Comparison of ENCODE assay signal across 8 cellular contexts in genomic region chr16:3611145-3611977, GRCh38. TPM values are rescaled to one million over a fixed set of nuclear protein-coding genes. Genes with fewer than 3 reads are reported as not detected.
DNase-seq lines count a peak whose midpoint lies in the region; ATAC-seq lines count a peak whose summit lies in the region.

SLX4 (minus strand) TSS chr16:3611606; CDS start chr16:3608964, 2,642 bp downstream.

- H3K36me3 ChIP-seq in effector memory CD4-positive, alpha-beta T cell (ENCODE audit: control insufficient read depth, insufficient read depth, low read length): peaks cover 5% of the 10 kb centered on the region

- no peaks in the 10 kb centered on the region for H3K27me3 Mint-ChIP-seq in memory B cell

- H3K36me3 Mint-ChIP-seq in memory B cell: peaks cover 8% of the 10 kb centered on the region

- H3K9me3 ChIP-seq in effector memory CD4-positive, alpha-beta T cell (ENCODE audit: control insufficient read depth, low read length): no peaks in the 10 kb centered on the region

- ATAC-seq in GM21367 (IDR thresholded peaks at IDR 0.05; ENCODE audit: unreplicated experiment) (peak; percentile 60), memory B cell (ENCODE audit: low read depth) (peak; percentile 85)

- DNase-seq in COLO668 (lab: John Stamatoyannopoulos, UW; ENCODE audit: unreplicated experiment) (peak; percentile 97), HT1080 (ENCODE audit: low read depth) (peak; percentile 85), NOMO-1 (lab: John Stamatoyannopoulos, UW; ENCODE audit: unreplicated experiment in 2 of 2) (peak; percentile 89 to 94), memory B cell (ENCODE audit: low spot score in 2 of 2) (peak; percentile 84 to 91)
- DNase-seq in activated CD8-positive, alpha-beta memory T cell treated with anti-CD3 and anti-CD28 coated beads for 24 hours: peak; percentile 94
- peak; percentile 86 to 87 (median 86) for DNase-seq in effector memory CD4-positive, alpha-beta T cell
- DNase-seq in stimulated activated CD4-positive, alpha-beta T cell treated with anti-CD3 and anti-CD28 coated beads, TNF-alpha, amount 100 ng/mL, for 48 hours (ENCODE audit: low read depth in 3 of 3): peak; percentile 80 to 89 (median 81)

- H3K4me1 ChIP-seq in effector memory CD4-positive, alpha-beta T cell (ENCODE audit: control insufficient read depth, insufficient read depth, low read length, poor library complexity, severe bottlenecking): peaks cover 16% of the 10 kb centered on the region

- no peaks in the 10 kb centered on the region for H3K27me3 ChIP-seq in effector memory CD4-positive, alpha-beta T cell (replicated peaks; ENCODE audit: control insufficient read depth, insufficient read depth, low read length, poor library complexity, severe bottlenecking)

- H3K27ac Mint-ChIP-seq in memory B cell: peak within 1 kb of the TSS; percentile 95

- H3K4me3 Mint-ChIP-seq in memory B cell: peak within 1 kb of the TSS; percentile 99

- peaks cover 40% of the 10 kb centered on the region for H3K4me1 Mint-ChIP-seq in memory B cell

- peak within 1 kb of the TSS; percentile 83 for H3K27ac ChIP-seq in effector memory CD4-positive, alpha-beta T cell (ENCODE audit: insufficient read depth, low read length, poor library complexity, severe bottlenecking)

- H3K4me3 ChIP-seq in effector memory CD4-positive, alpha-beta T cell (ENCODE audit: insufficient read depth, low read depth, low read length, poor library complexity, severe bottlenecking): peak within 1 kb of the TSS; percentile 96

- H3K9me3 Mint-ChIP-seq in memory B cell: no peaks in the 10 kb centered on the region

RNA-seq across cellular contexts. Expression of gene SLX4, which starts in this region (rescaled TPM):
- total RNA-seq in HT1080 (2014; rRNA removed; shearing (Covaris generic)): 4.5 and 4.6 TPM in 2 replicates
- 2.6 and 2.8 TPM in 2 replicates for polyA plus RNA-seq in HT1080 (2015; cell fraction: cytosol; rRNA removed)
- polyA plus RNA-seq in HT1080 (2015; cell fraction: nucleus; rRNA removed): 15.4 and 19.2 TPM in 2 replicates

Comparison
In these comparisons a context has a peak if more than half of its experiments do, and no peak if none do; other contexts are left out.
1. Peak in every context shown above with its lines: DNase-seq, ATAC-seq, H3K4me3 ChIP-seq and H3K27ac ChIP-seq.